8 cellular contexts compared by ENCODE assay signal in genomic region chr2:189762551-189763298, GRCh38. TPM values are rescaled to one million over a fixed set of nuclear protein-coding genes. Genes with fewer than 3 reads are reported as not detected.
A peak's percentile ranks its signal among the peaks of the same experiment; 100 is the strongest.
DNase-seq lines count a peak whose midpoint lies in the region; ATAC-seq, FAIRE-seq and TF ChIP-seq lines count a peak whose summit lies in the region.

Gene OSGEPL1 (minus strand): TSS chr2:189762792. CDS start chr2:189761640, 1,152 bp downstream.

- no peaks in the 10 kb centered on the region for H3K27me3 ChIP-seq in keratinocyte (ENCODE audit: control insufficient read depth, extremely low read depth, insufficient read depth, low read length)

- peak; percentile 47 to 76 (median 55) for TF ChIP-seq CTCF in keratinocyte (optimal IDR thresholded peaks at IDR 0.05 in 1 of 3, IDR thresholded peaks at IDR 0.05 in 1 of 3, conservative IDR thresholded peaks at IDR 0.05 in 1 of 3; ENCODE audit: extremely low read depth in 1 of 3, insufficient read depth in 2 of 3, low read length in 3 of 3)

- ATAC-seq in GM19025 (IDR thresholded peaks at IDR 0.05; ENCODE audit: low read depth, unreplicated experiment) (peak; percentile 94), HG03342 (IDR thresholded peaks at IDR 0.05; ENCODE audit: unreplicated experiment) (peak; percentile 96)

- H4K20me1 ChIP-seq in keratinocyte (ENCODE audit: control insufficient read depth, extremely low read depth, insufficient read depth, low read length) = no peaks in the 10 kb centered on the region

- peak within 1 kb of the TSS; percentile 98 for H2AFZ ChIP-seq in keratinocyte (ENCODE audit: control insufficient read depth, low read length)

- DNase-seq in AG20443 (ENCODE audit: low spot score) = peak; percentile 87
- DNase-seq in NCI-H345 treated with DMSO at 0.1 percent for 48 hours (lab: John Stamatoyannopoulos, UW; ENCODE audit: unreplicated experiment) = peak; percentile 88
- DNase-seq in activated CD4-positive, CD25-positive, alpha-beta regulatory T cell treated with anti-CD3 and anti-CD28 coated beads, Interleukin-2, amount 50 U/mL, for 72 hours = peak; percentile 84
- DNase-seq in cerebellar nuclear complex (lab: John Stamatoyannopoulos, UW) = peak; percentile 58 to 79
- peak; percentile 61 for DNase-seq in keratinocyte (ENCODE audit: low read depth, low spot score)
- DNase-seq in stimulated activated CD4-positive, alpha-beta T cell treated with anti-CD3 and anti-CD28 coated beads, Interleukin-15, amount 100 ng/mL, for 1 hour (ENCODE audit: low read depth in 1 of 2, low spot score in 1 of 2) = peak; percentile 72 to 81

- FAIRE-seq in keratinocyte (lab: Jason Lieb, UNC) = peak; percentile 89

- H3K9me3 ChIP-seq in keratinocyte (ENCODE audit: control insufficient read depth, low read depth, low read length) = no peaks in the 10 kb centered on the region

- peak within 1 kb of the TSS; percentile 82 for H3K9ac ChIP-seq in keratinocyte (ENCODE audit: control insufficient read depth, extremely low read depth, insufficient read depth, low read length)

- H3K4me3 ChIP-seq in keratinocyte (ENCODE audit: control insufficient read depth in 2 of 3, extremely low read depth in 1 of 3, insufficient read depth in 2 of 3, low read depth in 1 of 3, low read length in 3 of 3) = peak within 1 kb of the TSS; percentile 53 to 90 (median 84)

- dilution Hi-C loops in keratinocyte (cut with MboI; ENCODE audit: extremely low pct_ligation_motif_present, low sequenced_read_pairs) = no loop called here

- H3K4me2 ChIP-seq in keratinocyte (ENCODE audit: control insufficient read depth, extremely low read depth, insufficient read depth, low read depth, low read length) = peak within 1 kb of the TSS; percentile 86

- peaks cover 1% of the 10 kb centered on the region for H3K79me2 ChIP-seq in keratinocyte (ENCODE audit: control insufficient read depth, insufficient read depth, low read length)

- H3K36me3 ChIP-seq in keratinocyte (ENCODE audit: control insufficient read depth in 2 of 2, extremely low read depth in 1 of 2, insufficient read depth in 2 of 2, low read length in 2 of 2) = no peaks in the 10 kb centered on the region

- peak within 1 kb of the TSS; percentile 80 for H3K27ac ChIP-seq in keratinocyte (ENCODE audit: control insufficient read depth, insufficient read depth, low read length)

- H3K4me1 ChIP-seq in keratinocyte (ENCODE audit: control insufficient read depth, extremely low read depth, insufficient read depth, low read length) = peaks cover 12% of the 10 kb centered on the region

- H3K9me1 ChIP-seq in keratinocyte (ENCODE audit: control insufficient read depth, extremely low read depth, insufficient read depth, low read length) = no peaks in the 10 kb centered on the region

RNA-seq across cellular contexts. Expression of gene OSGEPL1, which starts in this region (rescaled TPM):
- polyA plus RNA-seq in keratinocyte = 6.0 to 12.0 TPM (median 8.7 TPM) in 3 replicates
- 3.1 TPM for polyA plus RNA-seq in keratinocyte (2011; ENCODE audit: low read depth)
- polyA plus RNA-seq in keratinocyte (2011; cell fraction: cytosol; rRNA removed) = 3.5 and 7.6 TPM in 2 replicates
- 11.2 and 12.0 TPM in 2 replicates for polyA plus RNA-seq in keratinocyte (2011; cell fraction: nucleus; rRNA removed)
- 5.2 and 6.1 TPM in 2 replicates for polyA plus RNA-seq in keratinocyte (2012; ENCODE audit: low replicate concordance)
- polyA minus RNA-seq in keratinocyte = 3.4 to 5.8 TPM (median 4.3 TPM) in 3 replicates
- polyA minus RNA-seq in keratinocyte (2011; cell fraction: cytosol; rRNA and poly(A)+ RNA removed) = 3.5 TPM
- 4.7 and 5.2 TPM in 2 replicates for polyA minus RNA-seq in keratinocyte (2011; cell fraction: nucleus; rRNA and poly(A)+ RNA removed)

Comparison
In these comparisons a context has a peak if more than half of its experiments do, and no peak if none do; other contexts are left out.
1. Peak in every context shown above with its lines: DNase-seq, ATAC-seq, H3K4me3 ChIP-seq and H3K27ac ChIP-seq.